1 cellular context compared by ENCODE assay signal in genomic region chr10:117653170-117653515, GRCh38.
TF ChIP-seq lines count a peak whose summit lies in the region.

No MANE protein-coding gene starts in this region.

TF ChIP-seq in SK-N-SH, 30 proteins besides CTCF, POLR2A, EP300 and RAD21 (continued from another document):
- no peak for TF ChIP-seq PBX3 (IDR thresholded peaks at IDR 0.05)
TF ChIP-seq in SK-N-SH: peak in this region for 0.
